13 cellular contexts compared by ENCODE assay signal in genomic region chr12:108805136-108805535, GRCh38. TPM values are rescaled to one million over a fixed set of nuclear protein-coding genes. Genes with fewer than 3 reads are reported as not detected.
DNase-seq lines count a peak whose midpoint lies in the region; ATAC-seq and TF ChIP-seq lines count a peak whose summit lies in the region.
"Had no signal": no experiment of that assay in that cellular context is flagged by ENCODE, and none has a peak within 500 bp of the region (broad histone marks: within the 10 kb centered on the region; RNA-seq: fewer than 3 reads in every experiment).

No MANE protein-coding gene starts in this region.

- H3K36me3 Mint-ChIP-seq in nephron progenitor cell (ENCODE audit: low read depth), result peaks cover 49% of the 10 kb centered on the region

- H3K4me1 ChIP-seq in heart left ventricle (peaks cover 10 to 73% (median 44%) of the 10 kb centered on the region in 12 donors), uterus (peaks cover 9 to 14% of the 10 kb centered on the region in 2 donors)

- no peak for TF ChIP-seq CTCF in heart left ventricle (IDR thresholded peaks at IDR 0.05)
- TF ChIP-seq CTCF in choroid plexus epithelial cell (conservative IDR thresholded peaks at IDR 0.05; ENCODE audit: low read depth, low read length), result no peak
- TF ChIP-seq CTCF in nephron progenitor cell (IDR thresholded peaks at IDR 0.05), result no peak
- TF ChIP-seq CTCF in uterus (IDR thresholded peaks at IDR 0.05), result no peak

- H3K4me3 Mint-ChIP-seq in nephron progenitor cell, result no peak overlapping the region

- H3K9me3 ChIP-seq in heart left ventricle (no peaks in the 10 kb centered on the region), uterus (no peaks in the 10 kb centered on the region)

- WGBS in heart left ventricle, 4 donors, result 57 to 70% (median 60%) methylated on average over 4 of the region's 4 CpGs

- H3K27ac ChIP-seq in heart left ventricle (peak overlapping the region in 11 of 12 donors; percentile 65 to 96 (median 88)), uterus (peak overlapping the region; percentile 96)

- H3K27me3 Mint-ChIP-seq in nephron progenitor cell (ENCODE audit: low read depth, poor library complexity), result peaks cover 3% of the 10 kb centered on the region

- peaks cover 80% of the 10 kb centered on the region for H3K4me1 Mint-ChIP-seq in nephron progenitor cell

- TF ChIP-seq POLR2A in heart left ventricle (IDR thresholded peaks at IDR 0.05), result no peak
- TF ChIP-seq POLR2A in uterus (IDR thresholded peaks at IDR 0.05), result no peak

- no peak for DNase-seq in heart left ventricle
- no peak for DNase-seq in left cardiac atrium
- DNase-seq in choroid plexus epithelial cell (ENCODE audit: low read depth), result peak; percentile 60
- no peak for DNase-seq in nephron progenitor cell
- DNase-seq in uterus, result no peak
- DNase-seq in stimulated activated CD4-positive, alpha-beta T cell treated with anti-CD3 and anti-CD28 coated beads, Interleukin-1b, Interleukin-23, amount 100 ng/mL, for 48 hours, result no peak
- DNase-seq in NCI-H774 (lab: John Stamatoyannopoulos, UW), result no peak
- no peak for DNase-seq in glomerular visceral epithelial cell (ENCODE audit: extremely low spot score)
- DNase-seq: activated effector memory CD4-positive, alpha-beta T cell treated with anti-CD3 and anti-CD28 coated beads, Interleukin-2, amount 50 U/mL, for 16 hours; AML-193; KG1; NCI-H226; occipital lobe had no signal

- no peaks in the 10 kb centered on the region for H3K27me3 ChIP-seq in heart left ventricle
- no peaks in the 10 kb centered on the region for H3K27me3 ChIP-seq in uterus

- no peaks in the 10 kb centered on the region for H3K9me3 Mint-ChIP-seq in nephron progenitor cell

- H3K36me3 ChIP-seq in heart left ventricle (peaks cover 0 to 91% (median 70%) of the 10 kb centered on the region in 9 donors), uterus (no peaks in the 10 kb centered on the region)

- H3K27ac Mint-ChIP-seq in nephron progenitor cell, result peak overlapping the region; percentile 87

- intact Hi-C loops in heart left ventricle (cut with DNase I), result loop anchor here in 9 of 10 donors (2.0 to 10.0 kb wide), 8 partner anchors 47 to 290 kb away; partner anchors contain the start of genes ALKBH2 (in 4 of the 9), SSH1 (in 4 of the 9), UNG (in 4 of the 9) and ISCU (in 2 of the 9)
- intact Hi-C loops in left cardiac atrium (cut with DNase I), result loop anchor here in 1 of 2 donors (10.0 kb wide), 1 partner anchor 150 kb away; no protein-coding TSS in a partner anchor
- intact Hi-C loops in uterus (cut with DNase I; ENCODE audit: low total_unique reads), result loop anchor here (10.0 kb wide), 1 partner anchor 70 kb away; the partner anchor contains the start of gene CORO1C

- H3K4me3 ChIP-seq in heart left ventricle, result no peak overlapping the region
- H3K4me3 ChIP-seq in choroid plexus epithelial cell (ENCODE audit: low read depth, low read length), result no peak overlapping the region
- H3K4me3 ChIP-seq in uterus, result no peak overlapping the region

- ATAC-seq in heart left ventricle (no peak), left cardiac atrium (no peak)

RNA-seq across cellular contexts. Expression of gene SSH1, which starts 52.2 kb away (rescaled TPM):
- 10 to 100 TPM; 20.2 to 45.8 (median 34.3) TPM for total RNA-seq in heart left ventricle
- polyA plus RNA-seq in heart left ventricle, result 10 to 100 TPM in 1 of 2 donors, 1 to 10 TPM in 1; 7.8 to 15.2 TPM
- 10 to 100 TPM; 30.4 to 46.0 TPM for total RNA-seq in left cardiac atrium
- total RNA-seq in uterus, result 10 to 100 TPM in 2 of 4 donors, 1 to 10 TPM in 2; 8.7 to 55.4 (median 10.7) TPM
